Comparison of ENCODE assay signal across 18 cellular contexts in genomic region chr4:63607186-63607872, GRCh38.
DNase-seq lines count a peak whose midpoint lies in the region; ATAC-seq and TF ChIP-seq lines count a peak whose summit lies in the region.
"Had no signal": no experiment of that assay in that cellular context is flagged by ENCODE, and none has a peak within 500 bp of the region (broad histone marks: within the 10 kb centered on the region; RNA-seq: fewer than 3 reads in every experiment).

No MANE protein-coding gene starts in this region.

- H2AFZ ChIP-seq in SU-DHL-6 (ENCODE audit: low read depth, low read length, severe bottlenecking), result peak overlapping the region; percentile 77

- H3K9me2 ChIP-seq in SU-DHL-6 (replicated peaks; ENCODE audit: insufficient read depth, low read length), result no peaks in the 10 kb centered on the region

- H4K20me1 ChIP-seq in SU-DHL-6 (ENCODE audit: low read depth, low read length), result no peaks in the 10 kb centered on the region

- peaks cover 10% of the 10 kb centered on the region in 2 donors for H3K9me3 Mint-ChIP-seq in stimulated activated naive CD8-positive, alpha-beta T cell treated with anti-CD3 and anti-CD28 coated beads, Interleukin-15, amount 100 ng/mL, for 72 hours

- no peak for TF ChIP-seq CTCF in SU-DHL-6 (IDR thresholded peaks at IDR 0.05; ENCODE audit: insufficient read depth, low read length, poor library complexity, severe bottlenecking)

- H3K4me3 Mint-ChIP-seq in stimulated activated naive CD8-positive, alpha-beta T cell treated with anti-CD3 and anti-CD28 coated beads, Interleukin-15, amount 100 ng/mL, for 72 hours, result no peak overlapping the region

- H3K4me1 Mint-ChIP-seq in stimulated activated naive CD8-positive, alpha-beta T cell treated with anti-CD3 and anti-CD28 coated beads, Interleukin-15, amount 100 ng/mL, for 72 hours, result no peaks in the 10 kb centered on the region

- DNase-seq in DMS 273 (lab: John Stamatoyannopoulos, UW; ENCODE audit: unreplicated experiment) (peak; percentile 31), DMS 273 treated with DMSO at 0.1 percent for 48 hours (lab: John Stamatoyannopoulos, UW) (no peak), DMS53 treated with DMSO at 0.1 percent for 48 hours (lab: John Stamatoyannopoulos, UW; ENCODE audit: unreplicated experiment) (peak; percentile 17), NCI-H345 treated with DMSO at 0.1 percent for 48 hours (lab: John Stamatoyannopoulos, UW; ENCODE audit: unreplicated experiment) (peak; percentile 23), H7 (no peak)
- no peak for DNase-seq in stimulated activated naive CD8-positive, alpha-beta T cell treated with anti-CD3 and anti-CD28 coated beads, Interleukin-15, amount 100 ng/mL, for 72 hours
- DNase-seq: AML-193, EL, NCI-H1436, NCI-H2081 treated with DMSO at 0.1 percent for 48 hours, NCI-H446 treated with DMSO at 0.1 percent for 48 hours, SW 1271, T-helper 2 cell had no signal

- H3K79me2 ChIP-seq in SU-DHL-6 (ENCODE audit: insufficient read depth, low read length), result no peaks in the 10 kb centered on the region

- H3K9me3 ChIP-seq in SU-DHL-6 (ENCODE audit: insufficient read depth, low read length), result no peaks in the 10 kb centered on the region

- H3K36me3 ChIP-seq in SU-DHL-6 (ENCODE audit: low read length) (no peaks in the 10 kb centered on the region), H7 (replicated peaks; ENCODE audit: control insufficient read depth, insufficient read depth, low read length) (no peaks in the 10 kb centered on the region)

- no peak overlapping the region for H3K27ac Mint-ChIP-seq in stimulated activated naive CD8-positive, alpha-beta T cell treated with anti-CD3 and anti-CD28 coated beads, Interleukin-15, amount 100 ng/mL, for 72 hours

- H3K27me3 ChIP-seq in SU-DHL-6 (ENCODE audit: low read length) (no peaks in the 10 kb centered on the region), H7 (ENCODE audit: control insufficient read depth, insufficient read depth, low read length) (no peaks in the 10 kb centered on the region)

- H3K27me3 Mint-ChIP-seq in stimulated activated naive CD8-positive, alpha-beta T cell treated with anti-CD3 and anti-CD28 coated beads, Interleukin-15, amount 100 ng/mL, for 72 hours, result no peaks in the 10 kb centered on the region

- no peaks in the 10 kb centered on the region for H3F3A ChIP-seq in SU-DHL-6 (ENCODE audit: insufficient read depth)

- H3K4me2 ChIP-seq in SU-DHL-6 (ENCODE audit: low read depth, low read length, poor library complexity, severe bottlenecking), result peak overlapping the region; percentile 36
- H3K4me2 ChIP-seq: KMS-11 had no signal

- no peak overlapping the region for H3K27ac ChIP-seq in SU-DHL-6 (ENCODE audit: low read depth, low read length)
- H3K27ac ChIP-seq: 22Rv1, C4-2B, KMS-11 had no signal

- no peak for ATAC-seq in HG03460 (IDR thresholded peaks at IDR 0.05; ENCODE audit: unreplicated experiment)
- ATAC-seq in stimulated activated naive CD8-positive, alpha-beta T cell treated with anti-CD3 and anti-CD28 coated beads, Interleukin-15, amount 100 ng/mL, for 72 hours, result no peak

- H3K4me3 ChIP-seq in SU-DHL-6 (ENCODE audit: insufficient read depth, low read length, poor library complexity, severe bottlenecking) (no peak overlapping the region), H7 (ENCODE audit: insufficient read depth, low read depth, low read length) (no peak overlapping the region)

- H3K9ac ChIP-seq in SU-DHL-6 (ENCODE audit: low read length), result no peak overlapping the region
- H3K9ac ChIP-seq: KMS-11 had no signal

Comparison
In these comparisons a context has a peak if more than half of its experiments do, and no peak if none do; other contexts are left out.
1. DNase-seq: peak in DMS 273 (single experiment), DMS53 treated with DMSO at 0.1 percent for 48 hours (single experiment) and NCI-H345 treated with DMSO at 0.1 percent for 48 hours (single experiment); none in DMS 273 treated with DMSO at 0.1 percent for 48 hours (single experiment), H7 (single experiment) and stimulated activated naive CD8-positive, alpha-beta T cell treated with anti-CD3 and anti-CD28 coated beads, Interleukin-15, amount 100 ng/mL, for 72 hours (0 of 2).